In the genomic region with DNA sequence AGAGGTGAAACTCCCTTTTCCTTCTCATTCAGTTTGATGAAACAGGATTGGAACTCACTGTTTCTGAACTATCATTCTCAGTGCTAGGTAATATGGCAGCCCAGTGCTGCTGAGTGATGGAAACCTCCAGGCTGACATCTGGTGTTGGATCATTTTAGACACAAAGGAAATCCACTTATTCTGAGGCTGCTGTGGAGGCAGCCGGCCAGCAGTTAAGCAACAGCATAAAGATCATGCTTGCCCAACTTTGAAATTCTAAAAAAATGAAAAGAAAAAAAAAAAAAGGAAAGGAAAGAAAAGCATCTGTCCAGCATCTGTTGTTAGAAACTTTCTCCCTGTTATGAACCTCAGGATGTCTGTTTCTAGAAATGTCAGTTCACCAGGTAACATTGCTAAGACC, we compare ENCODE assay signal across 13 cellular contexts.
DNase-seq lines count a peak whose midpoint lies in the region; ATAC-seq and TF ChIP-seq lines count a peak whose summit lies in the region.
"Had no signal": no experiment of that assay in that cellular context is flagged by ENCODE, and none has a peak within 500 bp of the region (broad histone marks: within the 10 kb centered on the region; RNA-seq: fewer than 3 reads in every experiment).

No MANE protein-coding gene starts in this region.

- no peaks in the 10 kb centered on the region for H3K27me3 ChIP-seq in AG04450 (ENCODE audit: control insufficient read depth, insufficient read depth, low read length)
- H3K27me3 ChIP-seq: pancreas had no signal

- H3K27ac ChIP-seq in AG04450 (ENCODE audit: low read depth, low read length), result no peak overlapping the region
- H3K27ac ChIP-seq in RWPE1, result no peak overlapping the region
- H3K27ac ChIP-seq: pancreas, thoracic aorta had no signal

- CTCF ChIA-PET in AG04450 (lab: Charles Lee), result interaction anchor here (0.6 kb wide), 1 partner anchor 982 kb away, joined by 3 read pairs; no protein-coding TSS in a partner anchor
- CTCF ChIA-PET in RWPE1 (lab: Yijun Ruan, JAX), result interaction anchor here (0.6 kb wide), 1 partner anchor 238 kb away, joined by 3 read pairs; no protein-coding TSS in a partner anchor

- POLR2A ChIA-PET in AG04450 (lab: Yijun Ruan, JAX), result no interaction called here
- POLR2A ChIA-PET in RWPE1 (lab: Yijun Ruan, JAX; ENCODE audit: low non-redundant PET), result no interaction called here

- DNase-seq in AG04450 (ENCODE audit: low read depth, low spot score), result peak; percentile 53
- peak; percentile 54 for DNase-seq in NCI-H146 (lab: John Stamatoyannopoulos, UW)
- peak; percentile 17 for DNase-seq in epidermal melanocyte (ENCODE audit: insufficient read length, low spot score)
- peak; percentile 17 for DNase-seq in mucosa of gallbladder (ENCODE audit: low spot score)
- DNase-seq in RWPE1 (ENCODE audit: low spot score), result no peak
- no peak for DNase-seq in UCSD-AML1 (lab: John Stamatoyannopoulos, UW; ENCODE audit: unreplicated experiment)
- DNase-seq: activated CD4-positive, alpha-beta T cell treated with anti-CD3 and anti-CD28 coated beads for 48 hours; activated naive CD4-positive, alpha-beta T cell; NCI-H2029 treated with DMSO at 0.1 percent for 48 hours had no signal

- TF ChIP-seq CTCF in AG04450 (IDR thresholded peaks at IDR 0.05; ENCODE audit: low read depth, low read length) (peak; percentile 16; the same call in 1 of the 2 replicates), RWPE1 (conservative IDR thresholded peaks at IDR 0.05; ENCODE audit: low read depth) (no peak; the same call in 1 of the 2 replicates)

- no peaks in the 10 kb centered on the region for H3K9me3 ChIP-seq in AG04450 (ENCODE audit: control insufficient read depth, insufficient read depth, low read length)
- H3K9me3 ChIP-seq: pancreas, thoracic aorta had no signal

- no peak overlapping the region for H3K4me3 ChIP-seq in AG04450 (ENCODE audit: low read depth, low read length)
- H3K4me3 ChIP-seq: pancreas, thoracic aorta had no signal

- no peak for ATAC-seq in GM18520 (IDR thresholded peaks at IDR 0.05; ENCODE audit: unreplicated experiment)
- no peak for ATAC-seq in esophagus mucosa

Comparison
In these comparisons a context has a peak if more than half of its experiments do, and no peak if none do; other contexts are left out.
1. DNase-seq: peak in AG04450 (single experiment), NCI-H146 (single experiment), epidermal melanocyte (single experiment) and mucosa of gallbladder (single experiment); none in RWPE1 (single experiment) and UCSD-AML1 (single experiment).